ENCODE assay signal across 17 cellular contexts in genomic region chr3:189222927-189223706, GRCh38. TPM values are rescaled to one million over a fixed set of nuclear protein-coding genes. Genes with fewer than 3 reads are reported as not detected.
DNase-seq lines count a peak whose midpoint lies in the region; FAIRE-seq and TF ChIP-seq lines count a peak whose summit lies in the region.
"Had no signal": no experiment of that assay in that cellular context is flagged by ENCODE, and none has a peak within 500 bp of the region (broad histone marks: within the 10 kb centered on the region; RNA-seq: fewer than 3 reads in every experiment).

No MANE protein-coding gene starts in this region.

- TF ChIP-seq CTCF in bronchial epithelial cell (IDR thresholded peaks at IDR 0.05; ENCODE audit: insufficient read depth, low read length, severe bottlenecking) = no peak

- no peak overlapping the region for H3K4me3 ChIP-seq in bronchial epithelial cell (ENCODE audit: low read depth, low read length)
- H3K4me3 ChIP-seq: HAP-1, SJSA1 had no signal

- DNase-seq in DMS79 (lab: John Stamatoyannopoulos, UW) (peak; percentile 100), NCI-H1105 (lab: John Stamatoyannopoulos, UW) (peak; percentile 28), bronchial epithelial cell (ENCODE audit: low read depth) (peak; percentile 17), left kidney (ENCODE audit: low read depth, low spot score) (peak; percentile 97), GM19239 (ENCODE audit: insufficient read length, low spot score) (no peak), HUDEP-2 (lab: John Stamatoyannopoulos, UW; ENCODE audit: unreplicated experiment in 76 of 76) (no peak), D341Med (ENCODE audit: low spot score) (no peak), DMS153 (lab: John Stamatoyannopoulos, UW) (no peak)
- DNase-seq: CD4-positive, alpha-beta memory T cell; EL; IMR-90; Kasumi-1; NCI-H1694 treated with DMSO at 0.1 percent for 48 hours; NCI-H510A; PC-3 had no signal

- FAIRE-seq in bronchial epithelial cell (lab: Jason Lieb, UNC) (peak; percentile 28), GM19239 (lab: Jason Lieb, UNC) (no peak)

- peaks cover 2% of the 10 kb centered on the region for H3K27me3 ChIP-seq in bronchial epithelial cell (ENCODE audit: control insufficient read depth, insufficient read depth, low read length)
- H3K27me3 ChIP-seq: SJSA1 had no signal

- no peaks in the 10 kb centered on the region for H3K36me3 ChIP-seq in bronchial epithelial cell (ENCODE audit: control insufficient read depth, insufficient read depth, low read length)
- H3K36me3 ChIP-seq: HAP-1, SJSA1 had no signal

RNA-seq across cellular contexts. Expression of gene TPRG1, which starts 51.3 kb away (rescaled TPM):
- 1.6 and 2.4 TPM in 2 replicates for total RNA-seq in bronchial epithelial cell
- total RNA-seq: IMR-90 had no signal

Comparison
In these comparisons a context has a peak if more than half of its experiments do, and no peak if none do; other contexts are left out.
1. DNase-seq: peak in DMS79 (single experiment), NCI-H1105 (single experiment), bronchial epithelial cell (single experiment) and left kidney (single experiment); none in GM19239 (single experiment), HUDEP-2 (0 of 76), D341Med (single experiment) and DMS153 (single experiment).